1 cellular context compared by ENCODE assay signal in genomic region chr19:11373885-11374448, GRCh38.
A peak's percentile ranks its signal among the peaks of the same experiment; 100 is the strongest.
TF ChIP-seq lines count a peak whose summit lies in the region.

No MANE protein-coding gene starts in this region.

TF ChIP-seq in HepG2, 621 proteins besides CTCF, POLR2A, EP300 and RAD21 (continued from another document):
- TF ChIP-seq MTERF4 (CRISPR knock-in tag; IDR thresholded peaks at IDR 0.05): 0 out of 2 replicates have a peak, but pooled peaks have one; percentile 7
- TF ChIP-seq ZNF33A (CRISPR knock-in tag; IDR thresholded peaks at IDR 0.05; ENCODE audit: borderline replicate concordance): peak; percentile 78; the same call in 1 of the 2 replicates
- TF ChIP-seq ZNF572 (CRISPR knock-in tag; IDR thresholded peaks at IDR 0.05): no peak
- TF ChIP-seq ZNF574 (CRISPR knock-in tag; IDR thresholded peaks at IDR 0.05): no peak
- no peak for TF ChIP-seq ZBTB40 (IDR thresholded peaks at IDR 0.05)
- no peak for TF ChIP-seq ZBTB40 (CRISPR knock-in tag; IDR thresholded peaks at IDR 0.05)
